8 cellular contexts compared by ENCODE assay signal in genomic region chr10:132637477-132638129, GRCh38.
DNase-seq lines count a peak whose midpoint lies in the region; ATAC-seq and TF ChIP-seq lines count a peak whose summit lies in the region.

No MANE protein-coding gene starts in this region.

- 34 to 43% (median 41%) methylated on average over 19 of the region's 19 CpGs for WGBS in stomach, 5 donors

- H3K27ac ChIP-seq in stomach: peak overlapping the region in 1 of 5 donors; percentile 28

- DNase-seq in activated CD4-positive, CD25-positive, alpha-beta regulatory T cell (lab: John Stamatoyannopoulos, UW): no peak
- DNase-seq in HFF-Myc (ENCODE audit: extremely low read depth, low read depth): peak; percentile 54
- DNase-seq in OCI-M2 (lab: John Stamatoyannopoulos, UW; ENCODE audit: unreplicated experiment): peak; percentile 1
- DNase-seq in chondrocyte (ENCODE audit: low spot score): no peak
- no peak for DNase-seq in kidney epithelial cell (ENCODE audit: low read depth)
- no peak for DNase-seq in stomach

- no peaks in the 10 kb centered on the region for H3K9me3 Mint-ChIP-seq in chondrocyte (ENCODE audit: low read depth)

- peak overlapping the region; percentile 25 for H3K27ac Mint-ChIP-seq in chondrocyte (ENCODE audit: unreplicated experiment)

- intact Hi-C loops in stomach (cut with DNase I; ENCODE audit: low total_unique reads): loop anchor here (5.0 kb wide), 1 partner anchor 180 kb away; no protein-coding TSS in a partner anchor

- no peak for TF ChIP-seq EP300 in stomach (IDR thresholded peaks at IDR 0.05)

- H3K9me3 ChIP-seq in stomach: no peaks in the 10 kb centered on the region

- peaks cover 12 to 71% (median 42%) of the 10 kb centered on the region in 4 donors for H3K4me1 ChIP-seq in stomach

- no peak overlapping the region for H3K4me3 ChIP-seq in HFF-Myc (replicated peaks; ENCODE audit: low read depth, low read length)
- no peak overlapping the region for H3K4me3 ChIP-seq in kidney epithelial cell (ENCODE audit: low read depth, low read length)
- H3K4me3 ChIP-seq in stomach: no peak overlapping the region

- H3K36me3 ChIP-seq in kidney epithelial cell (ENCODE audit: control insufficient read depth, insufficient read depth, low read length): no peaks in the 10 kb centered on the region
- no peaks in the 10 kb centered on the region for H3K36me3 ChIP-seq in stomach

- no peaks in the 10 kb centered on the region for H3K36me3 Mint-ChIP-seq in chondrocyte (ENCODE audit: low read depth)

- H3K27me3 ChIP-seq in kidney epithelial cell (ENCODE audit: control insufficient read depth, insufficient read depth, low read length): no peaks in the 10 kb centered on the region
- no peaks in the 10 kb centered on the region for H3K27me3 ChIP-seq in stomach

- peak; percentile 68 for TF ChIP-seq CTCF in HFF-Myc (IDR thresholded peaks at IDR 0.05; ENCODE audit: low read depth, low read length, missing control alignments)
- TF ChIP-seq CTCF in chondrocyte (IDR thresholded peaks at IDR 0.05): peak; percentile 94
- peak; percentile 55 for TF ChIP-seq CTCF in kidney epithelial cell (IDR thresholded peaks at IDR 0.05; ENCODE audit: insufficient read depth, low read length, poor library complexity, severe bottlenecking)
- peak in 5 of 7 experiments; percentile 57 to 84 (median 65) for TF ChIP-seq CTCF in stomach (IDR thresholded peaks at IDR 0.05)

- peak; percentile 46 to 73 for ATAC-seq in activated CD4-positive, CD25-positive, alpha-beta regulatory T cell treated with anti-CD3 and anti-CD28 coated beads, Interleukin-2, amount 50 U/mL, for 24 hours
- no peak for ATAC-seq in HG03095 (IDR thresholded peaks at IDR 0.05; ENCODE audit: unreplicated experiment)

- no peaks in the 10 kb centered on the region for H3K27me3 Mint-ChIP-seq in chondrocyte (ENCODE audit: low read depth)

- H3K4me1 Mint-ChIP-seq in chondrocyte (ENCODE audit: low read depth): peaks cover 33% of the 10 kb centered on the region

- no peak for TF ChIP-seq POLR2A in stomach (IDR thresholded peaks at IDR 0.05)

- H3K4me3 Mint-ChIP-seq in chondrocyte (ENCODE audit: unreplicated experiment): no peak overlapping the region

Comparison
In these comparisons a context has a peak if more than half of its experiments do, and no peak if none do; other contexts are left out.
1. DNase-seq: peak in HFF-Myc (single experiment) and OCI-M2 (single experiment); none in activated CD4-positive, CD25-positive, alpha-beta regulatory T cell (0 of 4), chondrocyte (single experiment), kidney epithelial cell (single experiment) and stomach (single experiment).
2. Peak in every context shown above with its lines, with median percentiles within 50 percentile points of each other: CTCF ChIP-seq.